ENCODE assay signal across 9 cellular contexts in genomic region chr3:166013073-166013679, GRCh38.
A peak's percentile ranks its signal among the peaks of the same experiment; 100 is the strongest.
DNase-seq lines count a peak whose midpoint lies in the region; ATAC-seq and TF ChIP-seq lines count a peak whose summit lies in the region.
"Had no signal": no experiment of that assay in that cellular context is flagged by ENCODE, and none has a peak within 500 bp of the region (broad histone marks: within the 10 kb centered on the region; RNA-seq: fewer than 3 reads in every experiment).

No MANE protein-coding gene starts in this region.

- H3K27me3 Mint-ChIP-seq in osteocyte (ENCODE audit: unreplicated experiment) = peaks cover 6% of the 10 kb centered on the region
- H3K27me3 Mint-ChIP-seq: central memory CD8-positive, alpha-beta T cell had no signal

- H3K4me3 ChIP-seq in left ventricle myocardium inferior = no peak overlapping the region
- no peak overlapping the region for H3K4me3 ChIP-seq in right cardiac atrium (ENCODE audit: low read length)

- H3K9me3 ChIP-seq in left ventricle myocardium inferior (replicated peaks) (peaks cover 5% of the 10 kb centered on the region), right cardiac atrium (ENCODE audit: control insufficient read depth, low read length) (no peaks in the 10 kb centered on the region)

- H3K27ac ChIP-seq in left ventricle myocardium inferior (replicated peaks) (no peak overlapping the region), right cardiac atrium (ENCODE audit: low read length) (no peak overlapping the region)

- ATAC-seq in right cardiac atrium (no peak), GM19452 (IDR thresholded peaks at IDR 0.05; ENCODE audit: unreplicated experiment) (no peak), HG02763 (IDR thresholded peaks at IDR 0.05; ENCODE audit: unreplicated experiment) (no peak)

- WGBS in right cardiac atrium = 10% methylated on average over 1 of the region's 1 CpG

- TF ChIP-seq CTCF in left ventricle myocardium inferior (IDR thresholded peaks at IDR 0.05; ENCODE audit: borderline replicate concordance) (peak; percentile 47), osteocyte (IDR thresholded peaks at IDR 0.05) (peak; percentile 65)

- no peaks in the 10 kb centered on the region for H3K36me3 Mint-ChIP-seq in osteocyte (ENCODE audit: unreplicated experiment)

- intact Hi-C loops in left ventricle myocardium inferior (cut with micrococcal nuclease) = no loop called here
- intact Hi-C loops in right cardiac atrium (cut with DNase I) = loop anchor here in 1 of 4 donors (10.0 kb wide), 2 partner anchors 1142 to 1332 kb away; no protein-coding TSS in a partner anchor

- no peak overlapping the region for H3K27ac Mint-ChIP-seq in osteocyte (ENCODE audit: unreplicated experiment)

- H3K4me1 Mint-ChIP-seq in osteocyte (ENCODE audit: unreplicated experiment) = no peaks in the 10 kb centered on the region
- H3K4me1 Mint-ChIP-seq: central memory CD8-positive, alpha-beta T cell had no signal

- no peaks in the 10 kb centered on the region for H3K27me3 ChIP-seq in left ventricle myocardium inferior (ENCODE audit: low read depth)
- no peaks in the 10 kb centered on the region for H3K27me3 ChIP-seq in right cardiac atrium (ENCODE audit: control insufficient read depth, insufficient read depth)

- H3K4me1 ChIP-seq in left ventricle myocardium inferior = no peaks in the 10 kb centered on the region
- H3K4me1 ChIP-seq in right cardiac atrium (ENCODE audit: control insufficient read depth, insufficient read depth, low read length) = no peaks in the 10 kb centered on the region

- DNase-seq in left ventricle myocardium inferior (no peak), right cardiac atrium (no peak), NCI-H460 (ENCODE audit: extremely low read depth, low read depth) (peak; percentile 20), dedifferentiated amniotic fluid mesenchymal stem cell (ENCODE audit: extremely low spot score) (peak; percentile 36), osteocyte (ENCODE audit: extremely low spot score, unreplicated experiment) (no peak)
- DNase-seq in central memory CD4-positive, alpha-beta T cell = no peak

- no peak overlapping the region for H3K4me3 Mint-ChIP-seq in osteocyte (ENCODE audit: unreplicated experiment)
- H3K4me3 Mint-ChIP-seq: central memory CD8-positive, alpha-beta T cell had no signal

- no peaks in the 10 kb centered on the region for H3K36me3 ChIP-seq in left ventricle myocardium inferior

- peaks cover 7% of the 10 kb centered on the region for H3K9me3 Mint-ChIP-seq in osteocyte (ENCODE audit: unreplicated experiment)

Comparison
In these comparisons a context has a peak if more than half of its experiments do, and no peak if none do; other contexts are left out.
1. DNase-seq: peak in NCI-H460 (single experiment) and dedifferentiated amniotic fluid mesenchymal stem cell (single experiment); none in left ventricle myocardium inferior (single experiment), right cardiac atrium (0 of 3), osteocyte (single experiment) and central memory CD4-positive, alpha-beta T cell (single experiment).